Comparison of ENCODE assay signal across 13 cellular contexts in the genomic region with DNA sequence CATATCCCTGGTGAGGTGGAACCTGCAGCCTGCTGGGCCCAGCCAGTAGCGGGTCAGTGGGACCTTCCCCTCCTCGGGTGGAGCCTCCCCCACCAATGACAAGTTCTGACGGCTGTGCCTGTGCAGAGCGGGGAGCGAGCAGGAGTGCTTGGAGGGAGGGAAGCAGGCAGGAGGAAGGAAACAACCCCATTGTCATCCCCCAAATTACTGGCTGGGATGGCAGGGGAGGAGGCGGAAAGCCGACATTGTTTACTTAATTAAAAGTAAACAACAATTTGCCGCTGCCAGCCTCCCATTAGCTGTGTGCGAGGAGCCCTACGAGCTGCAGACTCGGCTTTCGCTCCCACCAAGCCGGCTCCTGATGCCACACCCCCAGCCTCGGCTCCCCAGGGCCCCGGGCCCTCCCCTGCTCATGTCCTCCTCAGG. TPM values are rescaled to one million over a fixed set of nuclear protein-coding genes. Genes with fewer than 3 reads are reported as not detected.
DNase-seq lines count a peak whose midpoint lies in the region; ATAC-seq and TF ChIP-seq lines count a peak whose summit lies in the region.
"Had no signal": no experiment of that assay in that cellular context is flagged by ENCODE, and none has a peak within 500 bp of the region (broad histone marks: within the 10 kb centered on the region; RNA-seq: fewer than 3 reads in every experiment).

No MANE protein-coding gene starts in this region.

- H3K4me2 ChIP-seq in SK-N-SH: peak overlapping the region; percentile 88; the same call in 1 of the 2 replicates
- H3K4me2 ChIP-seq in PC-3 (ENCODE audit: low read length): peak overlapping the region; percentile 95

- BruUV-seq in PC-3 (replicated peaks; lab: Mats Ljungman, UMichigan): no TSS peak

- no peak overlapping the region for H3K27ac Mint-ChIP-seq in activated naive CD8-positive, alpha-beta T cell treated with anti-CD3 and anti-CD28 coated beads, Interleukin-2, amount 50 U/mL, for 24 hours

- H3K9ac ChIP-seq in SK-N-SH (no peak overlapping the region; the same call in 1 of the 2 replicates), PC-3 (ENCODE audit: low read length) (no peak overlapping the region)

- no peak for TF ChIP-seq CTCF in SK-N-SH (IDR thresholded peaks at IDR 0.05)
- no peak for TF ChIP-seq CTCF in PC-3 (conservative IDR thresholded peaks at IDR 0.05; ENCODE audit: low read depth, low read length)
- TF ChIP-seq CTCF in lung (IDR thresholded peaks at IDR 0.05; ENCODE audit: control extremely low read depth, extremely low read depth): no peak
- TF ChIP-seq CTCF in upper lobe of left lung (IDR thresholded peaks at IDR 0.05): no peak

- intact Hi-C loops in PC-3 (cut with micrococcal nuclease): loop anchor here (2.0 kb wide), 1 partner anchor 42 kb away; no protein-coding TSS in a partner anchor

- no peak overlapping the region for H3K4me3 ChIP-seq in SK-N-SH (ENCODE audit: low read depth in 2 of 2, low read length in 1 of 2)
- no peak overlapping the region for H3K4me3 ChIP-seq in PC-3 (ENCODE audit: low read length)
- no peak overlapping the region for H3K4me3 ChIP-seq in lung
- H3K4me3 ChIP-seq in upper lobe of left lung: no peak overlapping the region

- no peak overlapping the region for H3K4me3 Mint-ChIP-seq in activated naive CD8-positive, alpha-beta T cell treated with anti-CD3 and anti-CD28 coated beads, Interleukin-2, amount 50 U/mL, for 24 hours

- peaks cover 57% of the 10 kb centered on the region; the same call in 1 of the 2 replicates for H3K79me2 ChIP-seq in SK-N-SH (ENCODE audit: insufficient read depth)
- H3K79me2 ChIP-seq in PC-3 (ENCODE audit: low read length): peaks cover 74% of the 10 kb centered on the region

- H3K36me3 ChIP-seq in SK-N-SH (replicated peaks in 1 of 2; ENCODE audit: control insufficient read depth in 1 of 2, insufficient read depth in 2 of 2, low read length in 1 of 2) (no peaks in the 10 kb centered on the region), PC-3 (ENCODE audit: low read depth, low read length) (no peaks in the 10 kb centered on the region), lung (ENCODE audit: control insufficient read depth in 2 of 2, insufficient read depth in 2 of 2, low read length in 2 of 2) (no peaks in the 10 kb centered on the region), upper lobe of left lung (no peaks in the 10 kb centered on the region)

- DNase-seq in SK-N-SH (no peak), PC-3 (peak; percentile 34), lung (ENCODE audit: low spot score) (no peak), upper lobe of left lung (peak in 1 of 2 donors; percentile 63), SIG-M5 treated with dmso at 0.1 percent for 504 hours (lab: John Stamatoyannopoulos, UW; ENCODE audit: unreplicated experiment) (no peak)
- no peak for DNase-seq in activated naive CD8-positive, alpha-beta T cell treated with anti-CD3 and anti-CD28 coated beads, Interleukin-2, amount 50 U/mL, for 24 hours
- no peak for DNase-seq in stimulated activated CD4-positive, alpha-beta T cell treated with anti-CD3 and anti-CD28 coated beads, Interleukin-15, amount 100 ng/mL, for 24 hours
- DNase-seq: ACHN; activated effector memory CD4-positive, alpha-beta T cell treated with anti-CD3 and anti-CD28 coated beads, Interleukin-2, amount 50 U/mL, for 16 hours; NK-92 treated with Interleukin-12 subunit alpha and Interleukin-12 subunit beta, amount 100 ng/mL, for 24 hours; posterior cingulate gyrus had no signal

- peaks cover 9% of the 10 kb centered on the region for H3K27me3 Mint-ChIP-seq in activated naive CD8-positive, alpha-beta T cell treated with anti-CD3 and anti-CD28 coated beads, Interleukin-2, amount 50 U/mL, for 24 hours

- peaks cover 5% of the 10 kb centered on the region for H3K4me1 Mint-ChIP-seq in activated naive CD8-positive, alpha-beta T cell treated with anti-CD3 and anti-CD28 coated beads, Interleukin-2, amount 50 U/mL, for 24 hours

- 83% methylated on average over 15 of the region's 15 CpGs for WGBS in SK-N-SH (ENCODE audit: low lambda C conversion rate)
- 36 to 65% methylated on average over 15 of the region's 15 CpGs for WGBS in lung, 2 donors
- WGBS in upper lobe of left lung, 2 donors: 34 to 38% methylated on average over 12 to 15 of the region's 15 CpGs

- H3K27ac ChIP-seq in SK-N-SH (ENCODE audit: low read depth in 2 of 2, low read length in 1 of 2) (peak overlapping the region; percentile 100; a peak in 3 of 4 replicates), PC-3 (ENCODE audit: low read length) (0 out of 2 replicates have a peak overlapping the region, but pooled peaks have one; percentile 99), lung (ENCODE audit: low read depth in 1 of 2, low read length in 1 of 2) (peak overlapping the region; percentile 17 to 98), upper lobe of left lung (peak overlapping the region; percentile 86 to 97 (median 96))

- CTCF ChIA-PET in SK-N-SH (lab: Yijun Ruan, JAX) (interaction anchor here (1.3 to 35.2 kb wide), 8 partner anchors 13 to 90 kb away, joined by 3 to 506 read pairs (median 104); a partner anchor contains a TSS), PC-3 (lab: Charles Lee) (interaction anchor here (1.5 kb wide), 1 partner anchor 23 kb away, joined by 5 read pairs; no protein-coding TSS in a partner anchor)

- peaks cover 40% of the 10 kb centered on the region for H3F3A ChIP-seq in SK-N-SH (replicated peaks; ENCODE audit: insufficient read depth)
- no peaks in the 10 kb centered on the region for H3F3A ChIP-seq in PC-3 (ENCODE audit: low read length, unreplicated experiment)

- no peak for TF ChIP-seq POLR2A in upper lobe of left lung (IDR thresholded peaks at IDR 0.05)

- H3K4me1 ChIP-seq in SK-N-SH (ENCODE audit: control insufficient read depth in 1 of 2, insufficient read depth in 2 of 2, low read depth in 1 of 2, low read length in 1 of 2): peaks cover 78 to 98% of the 10 kb centered on the region in 2 experiments
- peaks cover 72% of the 10 kb centered on the region for H3K4me1 ChIP-seq in PC-3 (ENCODE audit: insufficient read depth, low read length)
- H3K4me1 ChIP-seq in lung (ENCODE audit: control insufficient read depth in 2 of 2, insufficient read depth in 2 of 2, low read length in 2 of 2): peaks cover 15 to 56% of the 10 kb centered on the region in 2 donors
- H3K4me1 ChIP-seq in upper lobe of left lung: peaks cover 96 to 100% (median 98%) of the 10 kb centered on the region in 4 donors

- POLR2A ChIA-PET in SK-N-SH (lab: Yijun Ruan, JAX): interaction anchor here (0.6 to 1.2 kb wide), 2 partner anchors 49 to 74 kb away, joined by 3 to 4 read pairs; no protein-coding TSS in a partner anchor
- POLR2A ChIA-PET in PC-3 (lab: Charles Lee; ENCODE audit: unreplicated experiment): interaction anchor here (0.6 kb wide), 1 partner anchor 12 kb away, joined by 3 read pairs; no protein-coding TSS in a partner anchor

- H3K27me3 ChIP-seq in SK-N-SH (ENCODE audit: insufficient read depth) (no peaks in the 10 kb centered on the region), PC-3 (ENCODE audit: low read length) (no peaks in the 10 kb centered on the region), lung (ENCODE audit: control insufficient read depth, insufficient read depth) (no peaks in the 10 kb centered on the region), upper lobe of left lung (no peaks in the 10 kb centered on the region)

- H3K9me2 ChIP-seq in SK-N-SH (no peaks in the 10 kb centered on the region), PC-3 (replicated peaks; ENCODE audit: low read length) (no peaks in the 10 kb centered on the region)

- TF ChIP-seq RAD21 in SK-N-SH (IDR thresholded peaks at IDR 0.05; ENCODE audit: low read length): no peak

- no peak overlapping the region for H2AFZ ChIP-seq in SK-N-SH (ENCODE audit: low read depth)
- no peak overlapping the region for H2AFZ ChIP-seq in PC-3 (ENCODE audit: low read length)

- H3K9me3 ChIP-seq in SK-N-SH: no peaks in the 10 kb centered on the region
- no peaks in the 10 kb centered on the region for H3K9me3 ChIP-seq in PC-3 (ENCODE audit: low read length)
- no peaks in the 10 kb centered on the region for H3K9me3 ChIP-seq in lung (ENCODE audit: control insufficient read depth in 2 of 2, insufficient read depth in 1 of 2, low read length in 1 of 2)
- H3K9me3 ChIP-seq in upper lobe of left lung: no peaks in the 10 kb centered on the region

- H4K20me1 ChIP-seq in SK-N-SH (ENCODE audit: insufficient read depth): no peaks in the 10 kb centered on the region
- no peaks in the 10 kb centered on the region for H4K20me1 ChIP-seq in PC-3 (ENCODE audit: low read length)

- ATAC-seq in SK-N-SH treated with all-trans-retinoic acid at 6 μM for 48 hours: no peak
- peak; percentile 0; the same call in 1 of the 2 replicates for ATAC-seq in PC-3
- no peak for ATAC-seq in lung (ENCODE audit: insufficient read depth, low FRiP score)
- ATAC-seq in upper lobe of left lung (ENCODE audit: low FRiP score in 2 of 2): no peak
- no peak for ATAC-seq in activated naive CD8-positive, alpha-beta T cell treated with anti-CD3 and anti-CD28 coated beads, Interleukin-2, amount 50 U/mL, for 24 hours

- H3K9me3 Mint-ChIP-seq in activated naive CD8-positive, alpha-beta T cell treated with anti-CD3 and anti-CD28 coated beads, Interleukin-2, amount 50 U/mL, for 24 hours: no peaks in the 10 kb centered on the region

- H3K36me3 Mint-ChIP-seq in activated naive CD8-positive, alpha-beta T cell treated with anti-CD3 and anti-CD28 coated beads, Interleukin-2, amount 50 U/mL, for 24 hours (ENCODE audit: low read depth): no peaks in the 10 kb centered on the region

- no peak for TF ChIP-seq EP300 in SK-N-SH (IDR thresholded peaks at IDR 0.05; ENCODE audit: borderline replicate concordance in 1 of 2, low read depth in 1 of 2, low read length in 1 of 2)
- TF ChIP-seq EP300 in upper lobe of left lung (IDR thresholded peaks at IDR 0.05): no peak

TF ChIP-seq in SK-N-SH, 30 proteins besides CTCF, POLR2A, EP300 and RAD21 (continues in another document):
- TF ChIP-seq RXRA (IDR thresholded peaks at IDR 0.05; ENCODE audit: borderline replicate concordance, low read depth) (no peak), EZH2phosphoT487 (IDR thresholded peaks at IDR 0.05; ENCODE audit: borderline replicate concordance, low read depth) (no peak)

TF ChIP-seq in SK-N-SH treated with all-trans-retinoic acid at 6 μM for 48 hours, 23 proteins besides CTCF, POLR2A, EP300 and RAD21 (continues in another document):
- TF ChIP-seq BACH2 (CRISPR knock-in tag; IDR thresholded peaks at IDR 0.05; ENCODE audit: borderline replicate concordance) (no peak), OSR1 (CRISPR knock-in tag; IDR thresholded peaks at IDR 0.05) (no peak), RARB (CRISPR knock-in tag; IDR thresholded peaks at IDR 0.05) (no peak)

RNA-seq across cellular contexts. Expression of a gene that starts 45.5 kb away (rescaled TPM):
- polyA plus RNA-seq in SK-N-SH (2012; rRNA removed) (1.1 and 2.2 TPM in 2 replicates), lung (10 to 100 TPM; 15.5 to 34.1 TPM)
- 0.80 and 1.8 TPM in 2 replicates for polyA plus RNA-seq in SK-N-SH (2012; cell fraction: cytosol; rRNA removed)
- 3.7 and 4.9 TPM in 2 replicates for polyA plus RNA-seq in SK-N-SH (2012; cell fraction: nucleus; rRNA removed)
- total RNA-seq in PC-3 (2014; rRNA removed) (3.3 and 12.0 TPM in 2 replicates), lung (10 to 100 TPM; 12.9 to 25.9 TPM), upper lobe of left lung (10 to 100 TPM; 22.6 to 55.5 (median 31.4) TPM)
- total RNA-seq: HT1080 had no signal

RNA-seq across cellular contexts. Expression of a gene that starts 59.4 kb away (rescaled TPM):
- 60.9 and 64.9 TPM in 2 replicates for polyA plus RNA-seq in SK-N-SH (2012; rRNA removed)
- polyA plus RNA-seq in SK-N-SH (2012; cell fraction: cytosol; rRNA removed): 15.7 and 22.8 TPM in 2 replicates
- 485 and 635 TPM in 2 replicates for polyA plus RNA-seq in SK-N-SH (2012; cell fraction: nucleus; rRNA removed)
- total RNA-seq in PC-3 (2014; rRNA removed): 91.8 and 117 TPM in 2 replicates
- total RNA-seq in lung: 10 to 100 TPM; 14.4 to 41.4 TPM
- 10 to 100 TPM; 46.1 to 48.2 TPM for polyA plus RNA-seq in lung
- 10 to 100 TPM; 27.2 to 92.2 (median 33.1) TPM for total RNA-seq in upper lobe of left lung
